ENCODE assay signal across 8 cellular contexts in the genomic region with DNA sequence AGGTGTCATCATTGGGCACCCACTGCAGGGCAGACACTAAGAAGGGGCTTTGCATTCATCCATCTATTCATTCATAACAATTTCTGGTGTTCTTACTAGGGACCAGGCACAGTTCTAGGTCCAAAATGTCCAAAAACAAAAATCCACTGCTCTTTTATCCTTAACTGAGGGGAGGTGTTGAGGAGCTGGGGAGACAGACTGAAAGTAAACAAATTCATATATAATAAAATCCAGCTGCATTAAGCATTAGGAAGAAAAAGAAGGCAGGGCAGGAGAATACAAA. TPM values are rescaled to one million over a fixed set of nuclear protein-coding genes. Genes with fewer than 3 reads are reported as not detected.
DNase-seq lines count a peak whose midpoint lies in the region; ATAC-seq, FAIRE-seq and TF ChIP-seq lines count a peak whose summit lies in the region.
"Had no signal": no experiment of that assay in that cellular context is flagged by ENCODE, and none has a peak within 500 bp of the region (broad histone marks: within the 10 kb centered on the region; RNA-seq: fewer than 3 reads in every experiment).

No MANE protein-coding gene starts in this region.

- peaks cover 25% of the 10 kb centered on the region for H3K36me3 Mint-ChIP-seq in activated naive CD8-positive, alpha-beta T cell treated with anti-CD3 and anti-CD28 coated beads for 36 hours
- H3K36me3 Mint-ChIP-seq in stimulated activated naive B cell treated with anti-CD40 and anti-IgM and Interleukin-4, amounts not matched to agents 10 μg/mL and 1 μg/mL and 100 μg/mL, for 72 hours: peaks cover 0 to 1% of the 10 kb centered on the region in 2 donors

- H3K9ac ChIP-seq in HUES48 (ENCODE audit: low read depth, low read length) (0 out of 2 replicates have a peak overlapping the region, but pooled peaks have one; percentile 69), kidney (ENCODE audit: low read length in 2 of 2) (peak overlapping the region; percentile 5 to 71)

- H3K9me3 Mint-ChIP-seq in activated naive CD8-positive, alpha-beta T cell treated with anti-CD3 and anti-CD28 coated beads for 36 hours: peaks cover 1% of the 10 kb centered on the region
- no peaks in the 10 kb centered on the region for H3K9me3 Mint-ChIP-seq in stimulated activated naive B cell treated with anti-CD40 and anti-IgM and Interleukin-4, amounts not matched to agents 10 μg/mL and 1 μg/mL and 100 μg/mL, for 72 hours

- H3K4me3 Mint-ChIP-seq in activated naive CD8-positive, alpha-beta T cell treated with anti-CD3 and anti-CD28 coated beads for 36 hours: peak overlapping the region; percentile 91
- peak overlapping the region; percentile 81 to 82 for H3K4me3 Mint-ChIP-seq in stimulated activated naive B cell treated with anti-CD40 and anti-IgM and Interleukin-4, amounts not matched to agents 10 μg/mL and 1 μg/mL and 100 μg/mL, for 72 hours

- no peaks in the 10 kb centered on the region for H3K9me3 ChIP-seq in HUES48 (ENCODE audit: control insufficient read depth, insufficient read depth, low read length)
- no peaks in the 10 kb centered on the region for H3K9me3 ChIP-seq in kidney (ENCODE audit: control insufficient read depth in 1 of 2, low read length in 2 of 2)

- intact Hi-C loops in kidney (cut with DNase I): no loop called here

- peaks cover 59% of the 10 kb centered on the region for H3K4me1 Mint-ChIP-seq in activated naive CD8-positive, alpha-beta T cell treated with anti-CD3 and anti-CD28 coated beads for 36 hours
- H3K4me1 Mint-ChIP-seq in stimulated activated naive B cell treated with anti-CD40 and anti-IgM and Interleukin-4, amounts not matched to agents 10 μg/mL and 1 μg/mL and 100 μg/mL, for 72 hours: peaks cover 21 to 29% of the 10 kb centered on the region in 2 donors

- no peaks in the 10 kb centered on the region for H3K36me3 ChIP-seq in HUES48 (ENCODE audit: control insufficient read depth, insufficient read depth, low read length)
- no peaks in the 10 kb centered on the region for H3K36me3 ChIP-seq in kidney (ENCODE audit: control insufficient read depth in 1 of 2, insufficient read depth in 2 of 2, low read length in 2 of 2)

- peak overlapping the region; percentile 94 for H3K27ac Mint-ChIP-seq in activated naive CD8-positive, alpha-beta T cell treated with anti-CD3 and anti-CD28 coated beads for 36 hours
- peak overlapping the region; percentile 56 for H3K27ac Mint-ChIP-seq in stimulated activated naive B cell treated with anti-CD40 and anti-IgM and Interleukin-4, amounts not matched to agents 10 μg/mL and 1 μg/mL and 100 μg/mL, for 72 hours

- H3K27me3 ChIP-seq in HUES48 (ENCODE audit: control insufficient read depth, insufficient read depth, low read length): peaks cover 31% of the 10 kb centered on the region

- no peak overlapping the region for H3K27ac ChIP-seq in HUES48 (ENCODE audit: low read depth, low read length)
- no peak overlapping the region for H3K27ac ChIP-seq in kidney (ENCODE audit: low read depth in 2 of 2, low read length in 2 of 2)

- ATAC-seq in stimulated activated naive B cell treated with anti-CD40 and anti-IgM and Interleukin-4, amounts not matched to agents 10 μg/mL and 1 μg/mL and 100 μg/mL, for 72 hours (replicated peaks): no peak
- ATAC-seq in GM18870 (IDR thresholded peaks at IDR 0.05; ENCODE audit: unreplicated experiment): no peak

- peak overlapping the region; percentile 82 for H3K4me3 ChIP-seq in HUES48 (ENCODE audit: low read depth, low read length)
- H3K4me3 ChIP-seq in kidney (ENCODE audit: low read length in 2 of 2): peak overlapping the region; percentile 60 to 85

- no peak for FAIRE-seq in kidney (lab: Jason Lieb, UNC)

- no peak for TF ChIP-seq CTCF in kidney (IDR thresholded peaks at IDR 0.05; ENCODE audit: borderline replicate concordance, extremely low read depth, insufficient read depth)

- DNase-seq in activated naive CD8-positive, alpha-beta T cell treated with anti-CD3 and anti-CD28 coated beads for 36 hours: no peak
- DNase-seq in kidney (no peak), 8988T (no peak), NCI-H510A treated with DMSO at 0.1 percent for 48 hours (lab: John Stamatoyannopoulos, UW) (no peak)
- DNase-seq in stimulated activated naive B cell treated with anti-CD40 and anti-IgM and Interleukin-4, amounts not matched to agents 10 μg/mL and 1 μg/mL and 100 μg/mL, for 72 hours: no peak

- peaks cover 10% of the 10 kb centered on the region for H3K4me1 ChIP-seq in HUES48 (ENCODE audit: control insufficient read depth, insufficient read depth, low read length)
- H3K4me1 ChIP-seq in kidney (ENCODE audit: control insufficient read depth in 1 of 2, insufficient read depth in 1 of 2, low read depth in 1 of 2, low read length in 2 of 2): peaks cover 0 to 7% of the 10 kb centered on the region in 2 donors

- no peaks in the 10 kb centered on the region for H3K27me3 Mint-ChIP-seq in activated naive CD8-positive, alpha-beta T cell treated with anti-CD3 and anti-CD28 coated beads for 36 hours
- peaks cover 16 to 32% of the 10 kb centered on the region in 2 donors for H3K27me3 Mint-ChIP-seq in stimulated activated naive B cell treated with anti-CD40 and anti-IgM and Interleukin-4, amounts not matched to agents 10 μg/mL and 1 μg/mL and 100 μg/mL, for 72 hours

RNA-seq across cellular contexts. Expression of a gene that starts 1.1 kb away (rescaled TPM):
- 10 to 100 TPM; 24.9 to 26.1 TPM for total RNA-seq in activated naive CD8-positive, alpha-beta T cell treated with anti-CD3 and anti-CD28 coated beads for 36 hours
- total RNA-seq in kidney: 37.1 TPM
- 10.5 TPM for polyA plus RNA-seq in kidney (ENCODE audit: insufficient read depth, low read depth, low replicate concordance)

RNA-seq across cellular contexts. Expression of a gene that starts 29.5 kb away (rescaled TPM):
- under 1 TPM; 0.68 to 0.91 TPM for total RNA-seq in activated naive CD8-positive, alpha-beta T cell treated with anti-CD3 and anti-CD28 coated beads for 36 hours
- 17.9 TPM for total RNA-seq in kidney
- 5.5 TPM for polyA plus RNA-seq in kidney (ENCODE audit: insufficient read depth, low read depth, low replicate concordance)
- total RNA-seq: lung microvascular endothelial cell had no signal
